8 cellular contexts compared by ENCODE assay signal in genomic region chr11:70595016-70595415, GRCh38.
"Had no signal": no experiment of that assay in that cellular context is flagged by ENCODE, and none has a peak within 500 bp of the region (broad histone marks: within the 10 kb centered on the region; RNA-seq: fewer than 3 reads in every experiment).

No MANE protein-coding gene starts in this region.

- FAIRE-seq: H54, HTR-8/SVneo, K562 had no signal

- ATAC-seq: K562 had no signal

- H3K4me3 ChIP-seq: GM23248, K562 had no signal

- H3K27ac ChIP-seq: GM23248 had no signal

- H3K4me3 Mint-ChIP-seq: H9 had no signal

- DNase-seq: GM23248, GOT3, H9, HCEC 1CT, IMR-90 had no signal

- H3K9ac ChIP-seq: GM23248 had no signal

- H3K9me3 Mint-ChIP-seq: H9 had no signal
